Comparison of ENCODE assay signal across 8 cellular contexts in genomic region chr3:45690331-45691035, GRCh38. TPM values are rescaled to one million over a fixed set of nuclear protein-coding genes. Genes with fewer than 3 reads are reported as not detected.
DNase-seq lines count a peak whose midpoint lies in the region; ATAC-seq and TF ChIP-seq lines count a peak whose summit lies in the region.

No MANE protein-coding gene starts in this region.

- H3K9me3 ChIP-seq in heart right ventricle (no peaks in the 10 kb centered on the region), SJSA1 (replicated peaks) (no peaks in the 10 kb centered on the region), psoas muscle (no peaks in the 10 kb centered on the region)

- H3K27me3 ChIP-seq in heart right ventricle, result no peaks in the 10 kb centered on the region
- no peaks in the 10 kb centered on the region for H3K27me3 ChIP-seq in SJSA1 (replicated peaks)
- H3K27me3 ChIP-seq in psoas muscle (ENCODE audit: insufficient read depth in 3 of 3, low read length in 2 of 3), result no peaks in the 10 kb centered on the region

- H3K4me1 ChIP-seq in heart right ventricle (peaks cover 3 to 65% (median 56%) of the 10 kb centered on the region in 9 donors), SJSA1 (replicated peaks) (peaks cover 11% of the 10 kb centered on the region), psoas muscle (peaks cover 51% of the 10 kb centered on the region)

- DNase-seq in heart right ventricle (no peak), left ventricle myocardium superior (no peak), SJSA1 (ENCODE audit: low read depth in 1 of 2, low spot score in 2 of 2) (no peak), epithelial cell of prostate (ENCODE audit: low read depth, low spot score) (no peak), psoas muscle (no peak), middle frontal gyrus (ENCODE audit: extremely low spot score, low spot score) (no peak), DMS153 (lab: John Stamatoyannopoulos, UW) (no peak)
- DNase-seq in activated CD4-positive, alpha-beta T cell treated with anti-CD3 and anti-CD28 coated beads, Interleukin-2, amount 50 U/mL, for 4 hours, result no peak

- intact Hi-C loops in heart right ventricle (cut with DNase I) (no loop called here), left ventricle myocardium superior (cut with micrococcal nuclease) (no loop called here), psoas muscle (cut with DNase I) (no loop called here)

- H3K36me3 ChIP-seq in heart right ventricle, result peaks cover 0 to 17% (median 0%) of the 10 kb centered on the region in 9 donors
- peaks cover 25% of the 10 kb centered on the region for H3K36me3 ChIP-seq in SJSA1
- peaks cover 0 to 14% of the 10 kb centered on the region in 2 donors for H3K36me3 ChIP-seq in psoas muscle (ENCODE audit: insufficient read depth in 1 of 2, low read depth in 1 of 2)

- ATAC-seq in heart right ventricle (no peak), left ventricle myocardium superior (no peak), psoas muscle (no peak)

- TF ChIP-seq CTCF in heart right ventricle (IDR thresholded peaks at IDR 0.05) (no peak), psoas muscle (IDR thresholded peaks at IDR 0.05) (no peak)

- WGBS in heart right ventricle, 2 donors, result 14 to 24% methylated on average over 4 of the region's 4 CpGs
- 10 to 13% (median 11%) methylated on average over 4 of the region's 4 CpGs for WGBS in psoas muscle, 3 donors

- H3K27ac ChIP-seq in heart right ventricle (peak overlapping the region in 8 of 10 donors; percentile 90 to 96 (median 92)), SJSA1 (peak overlapping the region; percentile 19; the same call in 1 of the 2 replicates), epithelial cell of prostate (peak overlapping the region; percentile 83), psoas muscle (peak overlapping the region; percentile 95)

- H3K4me3 ChIP-seq in heart right ventricle, result peak overlapping the region in 9 of 10 donors; percentile 63 to 93 (median 84)
- H3K4me3 ChIP-seq in SJSA1, result peak overlapping the region; percentile 67
- H3K4me3 ChIP-seq in psoas muscle, result peak overlapping the region; percentile 95

RNA-seq across cellular contexts. Expression of gene SACM1L, which starts 1.3 kb away (rescaled TPM):
- 10 to 100 TPM; 22.2 to 28.7 (median 23.6) TPM for total RNA-seq in heart right ventricle
- 10 to 100 TPM; 15.4 to 27.5 TPM for polyA plus RNA-seq in heart right ventricle
- 23.6 TPM for total RNA-seq in left ventricle myocardium superior
- total RNA-seq in SJSA1 (2014; rRNA removed; shearing (Covaris generic)), result 25.2 and 28.8 TPM in 2 replicates
- total RNA-seq in psoas muscle, result 10 to 100 TPM; 13.1 to 18.1 (median 14.5) TPM
- 10 to 100 TPM in 2 of 3 donors, 1 to 10 TPM in 1; 7.5 to 14.2 (median 13.3) TPM for polyA plus RNA-seq in psoas muscle

Comparison
In these comparisons a context has a peak if more than half of its experiments do, and no peak if none do; other contexts are left out.
1. H3K27ac ChIP-seq: peak in every context shown above with its lines; median percentile 95 in psoas muscle; 92 in heart right ventricle; 83 in epithelial cell of prostate; 19 in SJSA1.